Comparison of ENCODE assay signal across 24 cellular contexts in the genomic region with DNA sequence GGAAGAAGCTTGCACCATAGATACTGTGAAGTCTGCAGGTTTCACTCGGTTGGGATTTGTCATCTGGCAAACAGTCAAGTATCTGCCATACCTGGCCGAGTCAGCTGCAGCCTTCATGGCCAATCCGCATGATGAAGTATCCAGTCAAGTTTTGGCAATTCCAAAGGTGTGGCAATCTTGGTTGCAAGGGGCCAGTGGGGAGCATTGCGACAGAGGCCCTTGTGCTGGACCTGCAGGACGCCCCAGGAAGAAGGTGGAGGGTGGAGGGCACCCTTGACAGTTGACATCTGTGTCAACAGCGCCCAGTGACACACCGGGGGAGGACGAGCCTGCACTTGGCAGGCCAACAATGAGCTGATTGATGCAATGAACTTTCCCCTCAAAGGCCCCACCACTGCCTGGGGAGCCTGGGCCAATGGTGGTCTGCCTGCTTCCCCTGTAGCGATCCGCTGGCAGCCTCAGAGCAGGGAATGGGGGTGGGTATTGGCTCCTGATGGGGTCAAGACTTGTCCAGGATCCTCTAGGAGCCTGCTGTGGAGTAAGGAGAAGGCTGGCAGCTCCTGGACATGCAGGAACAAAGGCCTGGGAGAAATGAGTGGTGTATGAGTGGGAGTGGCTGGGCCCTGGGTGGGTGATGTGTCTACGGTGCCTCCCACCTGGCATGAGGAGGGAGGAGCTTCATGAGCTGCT.
DNase-seq lines count a peak whose midpoint lies in the region; ATAC-seq, FAIRE-seq and TF ChIP-seq lines count a peak whose summit lies in the region.
"Had no signal": no experiment of that assay in that cellular context is flagged by ENCODE, and none has a peak within 500 bp of the region (broad histone marks: within the 10 kb centered on the region; RNA-seq: fewer than 3 reads in every experiment).

No MANE protein-coding gene starts in this region.

- H2AFZ ChIP-seq in K562 (ENCODE audit: low read depth, low read length) = no peak overlapping the region

- no peaks in the 10 kb centered on the region for H3K27me3 ChIP-seq in K562 (ENCODE audit: control insufficient read depth in 2 of 2, insufficient read depth in 2 of 2, low read length in 2 of 2)
- H3K27me3 ChIP-seq in mesendoderm (ENCODE audit: insufficient read depth, low read length, poor library complexity) = no peaks in the 10 kb centered on the region
- H3K27me3 ChIP-seq: ovary had no signal

- peak overlapping the region; percentile 16 for H2AK5ac ChIP-seq in mesendoderm (ENCODE audit: low read length)

- H3K79me2 ChIP-seq in K562 (ENCODE audit: control insufficient read depth, insufficient read depth, low read length) (no peaks in the 10 kb centered on the region), mesendoderm (ENCODE audit: control insufficient read depth, insufficient read depth, low read length) (no peaks in the 10 kb centered on the region)

- no peaks in the 10 kb centered on the region for H3K9me1 ChIP-seq in K562 (ENCODE audit: control insufficient read depth, insufficient read depth, low read length)

- H3K79me1 ChIP-seq in mesendoderm (ENCODE audit: low read length) = no peaks in the 10 kb centered on the region

- H4K20me1 ChIP-seq in K562 (replicated peaks; ENCODE audit: control insufficient read depth, insufficient read depth, low read length) = no peaks in the 10 kb centered on the region

- no peak overlapping the region for H4K5ac ChIP-seq in mesendoderm (ENCODE audit: low read length)

- no TSS peak for BruUV-seq in K562 (replicated peaks; lab: Mats Ljungman, UMichigan)

- H3K18ac ChIP-seq in mesendoderm (ENCODE audit: low read length) = no peak overlapping the region

- H3K4me1 ChIP-seq in K562 (replicated peaks in 1 of 2; ENCODE audit: control insufficient read depth in 2 of 2, insufficient read depth in 2 of 2, low read length in 2 of 2) = peaks cover 21 to 37% of the 10 kb centered on the region in 2 experiments; a peak in 4 of 5 replicates
- H3K4me1 ChIP-seq in mesendoderm (ENCODE audit: control insufficient read depth, low read depth, low read length) = peaks cover 4% of the 10 kb centered on the region
- H3K4me1 ChIP-seq: heart right ventricle had no signal

- H3K9ac ChIP-seq in K562 (ENCODE audit: insufficient read depth in 1 of 2, low read depth in 2 of 2, low read length in 2 of 2) (peak overlapping the region in 1 of 2 experiments; percentile 31; a peak in 1 of 4 replicates), mesendoderm (ENCODE audit: low read length) (no peak overlapping the region)

- no peak for TF ChIP-seq CTCF in K562 (IDR thresholded peaks at IDR 0.05 in 2 of 3, conservative IDR thresholded peaks at IDR 0.05 in 1 of 3; ENCODE audit: insufficient read depth in 2 of 3, low read depth in 1 of 3, low read length in 3 of 3)

- peaks cover 6% of the 10 kb centered on the region for H3K9me3 ChIP-seq in K562 (replicated peaks; ENCODE audit: control insufficient read depth, insufficient read depth, low read depth, low read length)

- in situ Hi-C loops in K562 (cut with MboI) = no loop called here

- no peak overlapping the region for H3K4ac ChIP-seq in mesendoderm (ENCODE audit: low read depth, low read length)

- no peak overlapping the region for H3K23ac ChIP-seq in mesendoderm (ENCODE audit: low read length)

- intact Hi-C loops in K562 (cut with micrococcal nuclease) = loop anchor here (2.0 kb wide), 1 partner anchor 22 kb away; no protein-coding TSS in a partner anchor

- H3K4me2 ChIP-seq in K562 (ENCODE audit: insufficient read depth, low read length) = no peak overlapping the region
- no peak overlapping the region for H3K4me2 ChIP-seq in mesendoderm (ENCODE audit: low read length)

- CTCF ChIA-PET in K562 (lab: Yijun Ruan, JAX; ENCODE audit: low intra/inter-chr PET ratio) = no interaction called here

- no peaks in the 10 kb centered on the region for H3K36me3 ChIP-seq in K562 (ENCODE audit: control insufficient read depth, insufficient read depth, low read length)
- H3K36me3 ChIP-seq in mesendoderm (ENCODE audit: control insufficient read depth, insufficient read depth, low read length) = no peaks in the 10 kb centered on the region
- H3K36me3 ChIP-seq: heart right ventricle, ovary had no signal

- no peak overlapping the region for H2BK15ac ChIP-seq in mesendoderm (replicated peaks; ENCODE audit: low read depth)

- DNase-seq in DMS53 treated with DMSO at 0.1 percent for 48 hours (lab: John Stamatoyannopoulos, UW; ENCODE audit: unreplicated experiment) (peak; percentile 71), K562 (ENCODE audit: extremely low read depth in 1 of 4, low spot score in 3 of 4) (no peak), mesendoderm (no peak), NOMO-1 treated with dmso at 0.1 percent for 144 hours (lab: John Stamatoyannopoulos, UW; ENCODE audit: unreplicated experiment) (no peak)
- DNase-seq: caudate nucleus; heart right ventricle; HFFc6; KG1; midbrain; naive thymus-derived CD8-positive, alpha-beta T cell; NCI-H1930; NCI-H226; NCI-H774; ovary; right cardiac atrium; SIG-M5; stimulated activated CD4-positive, alpha-beta T cell treated with anti-CD3 and anti-CD28 coated beads, Interleukin-4, amount 100 ng/mL, for 4 hours; stimulated activated naive CD4-positive, alpha-beta T cell treated with Interleukin-2 at 50 U/mL for 16 hours; SW 1271; T1000 had no signal

- 55% methylated on average over 11 of the region's 11 CpGs for WGBS in K562 (ENCODE audit: insufficient coverage, low coverage, missing lambda C conversion rate)
- WGBS in mesendoderm (ENCODE audit: extremely low coverage, insufficient coverage, low lambda C conversion rate) = no CpG with 5 or more reads among the region's 11 CpGs

- no peak overlapping the region for H2BK120ac ChIP-seq in mesendoderm (ENCODE audit: low read depth, low read length)

- H3K27ac ChIP-seq in K562 (ENCODE audit: extremely low read depth, low read depth, low read length) = no peak overlapping the region
- no peak overlapping the region for H3K27ac ChIP-seq in mesendoderm (ENCODE audit: low read depth, low read length)
- H3K27ac ChIP-seq: C4-2B, heart right ventricle, ovary had no signal

- TF ChIP-seq RAD21 in Ishikawa (IDR thresholded peaks at IDR 0.05; ENCODE audit: low read depth) (no peak), K562 (CRISPR knock-in tag; conservative IDR thresholded peaks at IDR 0.05 in 1 of 2, IDR thresholded peaks at IDR 0.05 in 1 of 2) (no peak)

- no peak for FAIRE-seq in K562 (lab: Jason Lieb, UNC)

- TF ChIP-seq POLR2A in K562 (conservative IDR thresholded peaks at IDR 0.05) = no peak

- H3K4me3 ChIP-seq in K562 (no peak overlapping the region), mesendoderm (ENCODE audit: low read length) (no peak overlapping the region)
- H3K4me3 ChIP-seq: heart right ventricle, ovary had no signal

- TF ChIP-seq EP300 in Ishikawa (IDR thresholded peaks at IDR 0.05; ENCODE audit: borderline replicate concordance) (no peak), K562 (IDR thresholded peaks at IDR 0.05; ENCODE audit: low read length) (no peak)

- POLR2A ChIA-PET in K562 (lab: Yijun Ruan, JAX) = interaction anchor here (0.6 to 3.3 kb wide), 4 partner anchors 11 to 124 kb away, joined by 3 to 18 read pairs (median 4); no protein-coding TSS in a partner anchor

- H3K56ac ChIP-seq in mesendoderm (ENCODE audit: low read length) = peak overlapping the region; percentile 43

- H4K8ac ChIP-seq in mesendoderm (ENCODE audit: low read depth, low read length) = no peak overlapping the region

- ATAC-seq in K562 = no peak; the same call in 2 of the 3 replicates
- ATAC-seq in GM21423 (IDR thresholded peaks at IDR 0.05; ENCODE audit: unreplicated experiment) = no peak
- ATAC-seq in HG02763 (IDR thresholded peaks at IDR 0.05; ENCODE audit: unreplicated experiment) = no peak
- ATAC-seq: heart right ventricle; naive thymus-derived CD8-positive, alpha-beta T cell; right cardiac atrium had no signal

- peak overlapping the region; percentile 49 for H2BK5ac ChIP-seq in mesendoderm (ENCODE audit: low read length)

TF ChIP-seq in Ishikawa, 13 proteins besides CTCF, POLR2A, EP300 and RAD21:
- TF ChIP-seq, protein P1, sequence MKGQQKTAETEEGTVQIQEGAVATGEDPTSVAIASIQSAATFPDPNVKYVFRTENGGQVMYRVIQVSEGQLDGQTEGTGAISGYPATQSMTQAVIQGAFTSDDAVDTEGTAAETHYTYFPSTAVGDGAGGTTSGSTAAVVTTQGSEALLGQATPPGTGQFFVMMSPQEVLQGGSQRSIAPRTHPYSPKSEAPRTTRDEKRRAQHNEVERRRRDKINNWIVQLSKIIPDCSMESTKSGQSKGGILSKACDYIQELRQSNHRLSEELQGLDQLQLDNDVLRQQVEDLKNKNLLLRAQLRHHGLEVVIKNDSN (IDR thresholded peaks at IDR 0.05) = no peak
- TF ChIP-seq CEBPB (IDR thresholded peaks at IDR 0.05) (0 out of 2 replicates have a peak, but pooled peaks have one; percentile 11), TAF1 (IDR thresholded peaks at IDR 0.05; ENCODE audit: low read depth) (no peak)

TF ChIP-seq in K562, 482 proteins besides CTCF, POLR2A, EP300 and RAD21 (continues in another document):
- no peak for TF ChIP-seq ILF3 (IDR thresholded peaks at IDR 0.05; ENCODE audit: borderline replicate concordance)
- 0 out of 4 replicates have a peak, but pooled peaks of 1 of the 2 experiments have one; percentile 38 for TF ChIP-seq FOXA3 (CRISPR knock-in tag; conservative IDR thresholded peaks at IDR 0.05 in 1 of 2, IDR thresholded peaks at IDR 0.05 in 1 of 2)
